ENCODE assay signal across 1 cellular context in genomic region chr20:59020938-59021551, GRCh38.
TF ChIP-seq lines count a peak whose summit lies in the region.

No MANE protein-coding gene starts in this region.

TF ChIP-seq in K562, 482 proteins besides CTCF, POLR2A, EP300 and RAD21 (continued from another document and continues in another):
- TF ChIP-seq ZNF408 (CRISPR knock-in tag; IDR thresholded peaks at IDR 0.05; ENCODE audit: low read depth) (no peak), NFE2 (IDR thresholded peaks at IDR 0.05; ENCODE audit: low read depth) (peak; percentile 81), KDM1A (IDR thresholded peaks at IDR 0.05) (peak; percentile 82 to 83; a peak in 3 of 4 replicates), RBM22 (IDR thresholded peaks at IDR 0.05; ENCODE audit: low read depth, low read length, poor library complexity, severe bottlenecking) (no peak), RUNX1 (IDR thresholded peaks at IDR 0.05; ENCODE audit: low read depth) (no peak), ZNF280A (IDR thresholded peaks at IDR 0.05; ENCODE audit: low read depth, partially characterized antibody) (no peak), ZBTB11 (CRISPR knock-in tag; IDR thresholded peaks at IDR 0.05) (peak in 1 of 3 experiments; percentile 67; a peak in 2 of 6 replicates), ZNF780A (CRISPR knock-in tag; IDR thresholded peaks at IDR 0.05) (no peak), CCNT2 (IDR thresholded peaks at IDR 0.05; ENCODE audit: borderline replicate concordance, extremely low read depth, insufficient read length, low read depth, low read length) (peak; percentile 74), GTF2F1 (IDR thresholded peaks at IDR 0.05; ENCODE audit: low read depth, low read length) (peak; percentile 61; the same call in 1 of the 2 replicates), U2AF1 (optimal IDR thresholded peaks at IDR 0.05; ENCODE audit: low read depth, low read length) (no peak), ZNF511 (CRISPR knock-in tag; IDR thresholded peaks at IDR 0.05) (no peak), ILK (tag; IDR thresholded peaks at IDR 0.05; ENCODE audit: borderline replicate concordance, low read depth) (no peak), E2F3 (CRISPR knock-in tag; IDR thresholded peaks at IDR 0.05) (no peak), ZBTB7A (IDR thresholded peaks at IDR 0.05; ENCODE audit: borderline replicate concordance, control insufficient read depth, low read depth, low read length) (peak; percentile 57; the same call in 1 of the 2 replicates), SREBF2 (CRISPR knock-in tag; IDR thresholded peaks at IDR 0.05) (no peak), NFE2L1 (tag; IDR thresholded peaks at IDR 0.05; ENCODE audit: borderline replicate concordance, low read depth) (no peak), ZNF224 (CRISPR knock-in tag; IDR thresholded peaks at IDR 0.05) (no peak), EGR1 (conservative IDR thresholded peaks at IDR 0.05) (peak; percentile 78), SIN3B (IDR thresholded peaks at IDR 0.05; ENCODE audit: low read depth) (no peak), ELF2 (CRISPR knock-in tag; IDR thresholded peaks at IDR 0.05) (peak; percentile 51; the same call in 1 of the 2 replicates), NR1H2 (CRISPR knock-in tag; IDR thresholded peaks at IDR 0.05) (no peak), NEUROD1 (IDR thresholded peaks at IDR 0.05; ENCODE audit: borderline replicate concordance, low read depth, low read length, partially characterized antibody) (peak; percentile 90), SIN3A (IDR thresholded peaks at IDR 0.05; ENCODE audit: borderline replicate concordance in 2 of 2, control insufficient read depth in 1 of 2, low read depth in 2 of 2, low read length in 2 of 2) (no peak), RNF219 (CRISPR knock-in tag; IDR thresholded peaks at IDR 0.05) (no peak), NUFIP1 (IDR thresholded peaks at IDR 0.05; ENCODE audit: partially characterized antibody) (no peak), ATF3 (IDR thresholded peaks at IDR 0.05) (peak; percentile 91), ATF3 (CRISPR knock-in tag; conservative IDR thresholded peaks at IDR 0.05) (peak; percentile 74; the same call in 1 of the 2 replicates), ZNF253 (CRISPR knock-in tag; conservative IDR thresholded peaks at IDR 0.05) (no peak), TGIF2 (CRISPR knock-in tag; IDR thresholded peaks at IDR 0.05) (no peak), HDAC3 (IDR thresholded peaks at IDR 0.05; ENCODE audit: borderline replicate concordance, partially characterized antibody) (peak; percentile 87), ZNF655 (CRISPR knock-in tag; IDR thresholded peaks at IDR 0.05) (no peak), ATF6 (CRISPR knock-in tag; IDR thresholded peaks at IDR 0.05) (no peak), ARNT (IDR thresholded peaks at IDR 0.05) (peak; percentile 75 to 99; a peak in 3 of 4 replicates), TFAP4 (CRISPR knock-in tag; IDR thresholded peaks at IDR 0.05; ENCODE audit: borderline replicate concordance) (no peak), ZFP30 (CRISPR knock-in tag; IDR thresholded peaks at IDR 0.05; ENCODE audit: borderline replicate concordance) (no peak), MIER1 (IDR thresholded peaks at IDR 0.05; ENCODE audit: low read depth) (0 out of 2 replicates have a peak, but pooled peaks have one; percentile 1), MYC (IDR thresholded peaks at IDR 0.05; ENCODE audit: low read depth, low read length) (peak; percentile 65; the same call in 1 of the 2 replicates), MYC (CRISPR knock-in tag; IDR thresholded peaks at IDR 0.05; ENCODE audit: borderline replicate concordance, low read depth) (no peak), ID3 (CRISPR knock-in tag; IDR thresholded peaks at IDR 0.05) (no peak), ID3 (tag; IDR thresholded peaks at IDR 0.05) (no peak), SPI1 (IDR thresholded peaks at IDR 0.05; ENCODE audit: borderline replicate concordance, low read depth, low read length) (peak; percentile 34; the same call in 1 of the 2 replicates), ZNF277 (CRISPR knock-in tag; IDR thresholded peaks at IDR 0.05; ENCODE audit: borderline replicate concordance) (no peak), ZNF133 (CRISPR knock-in tag; IDR thresholded peaks at IDR 0.05) (no peak), HINFP (tag; conservative IDR thresholded peaks at IDR 0.05; ENCODE audit: low read depth) (no peak), LEF1 (IDR thresholded peaks at IDR 0.05) (peak; percentile 95), TCF15 (CRISPR knock-in tag; IDR thresholded peaks at IDR 0.05) (no peak), NR2F6 (CRISPR knock-in tag; IDR thresholded peaks at IDR 0.05) (no peak), TCF7 (IDR thresholded peaks at IDR 0.05; ENCODE audit: borderline replicate concordance) (no peak), BDP1 (IDR thresholded peaks at IDR 0.05; ENCODE audit: insufficient read depth, insufficient read length) (no peak), GABPB2 (CRISPR knock-in tag; conservative IDR thresholded peaks at IDR 0.05) (no peak), DNMT1 (IDR thresholded peaks at IDR 0.05) (no peak), ELF1 (tag; IDR thresholded peaks at IDR 0.05) (no peak), BACH1 (tag; IDR thresholded peaks at IDR 0.05) (no peak)
